ENCODE assay signal across 11 cellular contexts in genomic region chr2:27496357-27497287, GRCh38. TPM values are rescaled to one million over a fixed set of nuclear protein-coding genes. Genes with fewer than 3 reads are reported as not detected.
DNase-seq lines count a peak whose midpoint lies in the region; ATAC-seq and TF ChIP-seq lines count a peak whose summit lies in the region.
"Had no signal": no experiment of that assay in that cellular context is flagged by ENCODE, and none has a peak within 500 bp of the region (broad histone marks: within the 10 kb centered on the region; RNA-seq: fewer than 3 reads in every experiment).

TSS of gene GCKR (plus strand) at chr2:27496839. CDS start at chr2:27496905, 66 bp downstream.

- H3K9me3 Mint-ChIP-seq in activated T-helper 17 cell treated with anti-CD3 and anti-CD28 coated beads, Interleukin-2, amount 50 U/mL, for 72 hours, result no peaks in the 10 kb centered on the region
- no peaks in the 10 kb centered on the region for H3K9me3 Mint-ChIP-seq in type B pancreatic cell

- H3K9ac ChIP-seq in iPS-15b (ENCODE audit: low read depth, low read length), result no peak within 1 kb of the TSS

- H3K27me3 Mint-ChIP-seq in activated T-helper 17 cell treated with anti-CD3 and anti-CD28 coated beads, Interleukin-2, amount 50 U/mL, for 72 hours, result peaks cover 39% of the 10 kb centered on the region
- H3K27me3 Mint-ChIP-seq in type B pancreatic cell, result peaks cover 64% of the 10 kb centered on the region

- H3K9me3 ChIP-seq in heart right ventricle (no peaks in the 10 kb centered on the region), right atrium auricular region (no peaks in the 10 kb centered on the region), iPS-15b (ENCODE audit: control insufficient read depth, insufficient read depth, low read length) (no peaks in the 10 kb centered on the region)

- DNase-seq in heart right ventricle (no peak), right atrium auricular region (ENCODE audit: low spot score) (no peak), type B pancreatic cell (ENCODE audit: extremely low spot score, unreplicated experiment) (no peak), NCI-H2029 treated with DMSO at 0.1 percent for 48 hours (lab: John Stamatoyannopoulos, UW) (no peak)
- DNase-seq in stimulated activated CD4-positive, alpha-beta T cell treated with anti-CD3 and anti-CD28 coated beads, Interleukin-1b, Interleukin-23, amount 100 ng/mL, for 48 hours, result no peak
- DNase-seq: activated effector memory CD4-positive, alpha-beta T cell treated with anti-CD3 and anti-CD28 coated beads, Interleukin-2, amount 50 U/mL, for 16 hours; NCI-H2107 had no signal

- peak within 1 kb of the TSS; percentile 69 for H3K4me3 Mint-ChIP-seq in activated T-helper 17 cell treated with anti-CD3 and anti-CD28 coated beads, Interleukin-2, amount 50 U/mL, for 72 hours
- H3K4me3 Mint-ChIP-seq in type B pancreatic cell, result peak within 1 kb of the TSS; percentile 88

- no peaks in the 10 kb centered on the region for H3K36me3 Mint-ChIP-seq in activated T-helper 17 cell treated with anti-CD3 and anti-CD28 coated beads, Interleukin-2, amount 50 U/mL, for 72 hours (ENCODE audit: low read depth)
- H3K36me3 Mint-ChIP-seq in type B pancreatic cell, result no peaks in the 10 kb centered on the region

- ATAC-seq in heart right ventricle (peak in 5 of 8 donors; percentile 26 to 46 (median 32)), GM19395 (IDR thresholded peaks at IDR 0.05; ENCODE audit: unreplicated experiment) (no peak)
- ATAC-seq in activated T-helper 17 cell treated with anti-CD3 and anti-CD28 coated beads, Interleukin-2, amount 50 U/mL, for 72 hours (replicated peaks), result no peak

- peaks cover 0 to 28% (median 9%) of the 10 kb centered on the region in 9 donors for H3K4me1 ChIP-seq in heart right ventricle
- peaks cover 0 to 15% of the 10 kb centered on the region in 2 donors for H3K4me1 ChIP-seq in right atrium auricular region
- H3K4me1 ChIP-seq in iPS-15b (ENCODE audit: control insufficient read depth, insufficient read depth, low read length), result peaks cover 8% of the 10 kb centered on the region

- no peak for TF ChIP-seq CTCF in heart right ventricle (IDR thresholded peaks at IDR 0.05)
- TF ChIP-seq CTCF in right atrium auricular region (IDR thresholded peaks at IDR 0.05), result no peak
- no peak for TF ChIP-seq CTCF in type B pancreatic cell (conservative IDR thresholded peaks at IDR 0.05)

- H3K27me3 ChIP-seq in heart right ventricle (peaks cover 0 to 57% (median 13%) of the 10 kb centered on the region in 7 donors), right atrium auricular region (no peaks in the 10 kb centered on the region), iPS-15b (ENCODE audit: control insufficient read depth, insufficient read depth, low read length) (peaks cover 33% of the 10 kb centered on the region)

- 61 to 62% methylated on average over 12 of the region's 12 CpGs for WGBS in heart right ventricle, 2 donors

- H3K36me3 ChIP-seq in heart right ventricle (no peaks in the 10 kb centered on the region), right atrium auricular region (no peaks in the 10 kb centered on the region), iPS-15b (ENCODE audit: control insufficient read depth, insufficient read depth, low read length) (no peaks in the 10 kb centered on the region)

- H3K4me1 Mint-ChIP-seq in activated T-helper 17 cell treated with anti-CD3 and anti-CD28 coated beads, Interleukin-2, amount 50 U/mL, for 72 hours, result no peaks in the 10 kb centered on the region
- no peaks in the 10 kb centered on the region for H3K4me1 Mint-ChIP-seq in type B pancreatic cell (ENCODE audit: unreplicated experiment)

- H3K4me3 ChIP-seq in heart right ventricle (no peak within 1 kb of the TSS), right atrium auricular region (no peak within 1 kb of the TSS), iPS-15b (ENCODE audit: low read depth, low read length) (peak within 1 kb of the TSS; percentile 77)

- intact Hi-C loops in heart right ventricle (cut with DNase I), result loop anchor here in 3 of 10 donors (10.0 kb wide), 2 partner anchors 88 to 128 kb away; partner anchors contain the start of genes CCDC121 (in 2 of the 3), GPN1 (in 2 of the 3) and ZNF512 (in 1 of the 3)

- no peak within 1 kb of the TSS for H3K27ac Mint-ChIP-seq in activated T-helper 17 cell treated with anti-CD3 and anti-CD28 coated beads, Interleukin-2, amount 50 U/mL, for 72 hours
- peak within 1 kb of the TSS; percentile 54 for H3K27ac Mint-ChIP-seq in type B pancreatic cell

- H3K27ac ChIP-seq in heart right ventricle (no peak within 1 kb of the TSS), right atrium auricular region (no peak within 1 kb of the TSS)

RNA-seq across cellular contexts. Expression of gene GCKR, which starts in this region (rescaled TPM):
- total RNA-seq in heart right ventricle, result 1 to 10 TPM in 1 of 10 donors, under 1 TPM in 1, not detected in 8; 0.19 to 1.6 TPM
- under 1 TPM; 0.88 to 0.91 TPM for polyA plus RNA-seq in heart right ventricle
- 1 to 10 TPM in 1 of 2 donors, not detected in 1; 1.9 TPM for total RNA-seq in right atrium auricular region
- not detected for total RNA-seq in activated T-helper 17 cell treated with anti-CD3 and anti-CD28 coated beads, Interleukin-2, amount 50 U/mL, for 72 hours
- 0.65 and 2.2 TPM in 2 replicates for total RNA-seq in type B pancreatic cell (ENCODE audit: low replicate concordance)
- total RNA-seq: lower leg skin had no signal

Comparison
In these comparisons a context has a peak if more than half of its experiments do, and no peak if none do; other contexts are left out.
1. ATAC-seq: peak in heart right ventricle (5 of 8); none in activated T-helper 17 cell treated with anti-CD3 and anti-CD28 coated beads, Interleukin-2, amount 50 U/mL, for 72 hours (single experiment) and GM19395 (single experiment).